In genomic region chr4:144355809-144356757, GRCh38 we compare ENCODE assay signal across 8 cellular contexts.
DNase-seq lines count a peak whose midpoint lies in the region; ATAC-seq and TF ChIP-seq lines count a peak whose summit lies in the region.

No MANE protein-coding gene starts in this region.

- peak; percentile 4 for DNase-seq in stimulated activated CD4-positive, alpha-beta T cell treated with anti-CD3 and anti-CD28 coated beads, Interleukin-1b, Interleukin-23, amount 100 ng/mL, for 48 hours
- no peak for DNase-seq in stimulated activated CD4-positive, alpha-beta T cell treated with anti-CD3 and anti-CD28 coated beads, Interleukin-2, amount 100 ng/mL, for 24 hours
- DNase-seq in M059J (ENCODE audit: low read depth) = peak; percentile 90
- DNase-seq in astrocyte of the hippocampus (ENCODE audit: low read depth, low spot score) = peak; percentile 97
- DNase-seq in mesothelial cell of epicardium (ENCODE audit: low spot score in 2 of 2, unreplicated experiment in 2 of 2) = peak in 1 of 2 experiments; percentile 45
- DNase-seq in central memory CD4-positive, alpha-beta T cell = no peak
- no peak for DNase-seq in middle frontal gyrus (ENCODE audit: extremely low spot score, low spot score)

- H3K36me3 Mint-ChIP-seq in mesothelial cell of epicardium = no peaks in the 10 kb centered on the region

- peak; percentile 95 for ATAC-seq in HG02610 (IDR thresholded peaks at IDR 0.05; ENCODE audit: unreplicated experiment)

- no peaks in the 10 kb centered on the region for H3K9me3 Mint-ChIP-seq in mesothelial cell of epicardium

- H3K27ac Mint-ChIP-seq in mesothelial cell of epicardium = peak overlapping the region; percentile 60

- H3K4me3 Mint-ChIP-seq in mesothelial cell of epicardium = peak overlapping the region; percentile 27

- H3K27me3 Mint-ChIP-seq in mesothelial cell of epicardium (ENCODE audit: low read depth) = peaks cover 39% of the 10 kb centered on the region

- TF ChIP-seq CTCF in mesothelial cell of epicardium (IDR thresholded peaks at IDR 0.05; ENCODE audit: unreplicated experiment) = no peak

- peaks cover 61% of the 10 kb centered on the region for H3K4me1 Mint-ChIP-seq in mesothelial cell of epicardium

Comparison
In these comparisons a context has a peak if more than half of its experiments do, and no peak if none do; other contexts are left out.
1. DNase-seq: peak in stimulated activated CD4-positive, alpha-beta T cell treated with anti-CD3 and anti-CD28 coated beads, Interleukin-1b, Interleukin-23, amount 100 ng/mL, for 48 hours (single experiment), M059J (single experiment) and astrocyte of the hippocampus (single experiment); none in stimulated activated CD4-positive, alpha-beta T cell treated with anti-CD3 and anti-CD28 coated beads, Interleukin-2, amount 100 ng/mL, for 24 hours (0 of 2), central memory CD4-positive, alpha-beta T cell (single experiment) and middle frontal gyrus (single experiment).